Comparison of ENCODE assay signal across 26 cellular contexts in genomic region chr18:22541232-22541631, GRCh38.
"Had no signal": no experiment of that assay in that cellular context is flagged by ENCODE, and none has a peak within 500 bp of the region (broad histone marks: within the 10 kb centered on the region; RNA-seq: fewer than 3 reads in every experiment).

No MANE protein-coding gene starts in this region.

- H3K27ac ChIP-seq: body of pancreas, dorsolateral prefrontal cortex, WERI-Rb-1 had no signal

- DNase-seq: activated B cell treated with CpG ODN at 0.5 μM for 24 hours; activated CD4-positive, alpha-beta T cell treated with anti-CD3 and anti-CD28 coated beads for 48 hours; activated CD4-positive, alpha-beta T cell treated with anti-CD3 and anti-CD28 coated beads, Interleukin-2, amount 50 U/mL, for 1 hour; activated CD4-positive, alpha-beta T cell treated with anti-CD3 and anti-CD28 coated beads, Interleukin-2, amount 50 U/mL, for 48 hours; activated CD8-positive, alpha-beta memory T cell treated with anti-CD3 and anti-CD28 coated beads for 24 hours; activated CD8-positive, alpha-beta T cell treated with anti-CD3 and anti-CD28 coated beads for 36 hours; activated effector memory CD4-positive, alpha-beta T cell treated with Interleukin-2 at 50 U/mL for 16 hours; activated gamma-delta T cell treated with Interleukin-2 at 50 U/mL for 16 hours; activated naive CD4-positive, alpha-beta T cell treated with anti-CD3 and anti-CD28 coated beads, Interleukin-2, amount 50 U/mL, for 16 hours; activated naive CD4-positive, alpha-beta T cell treated with Interleukin-2 at 50 U/mL for 16 hours; activated T-cell treated with anti-CD3 and anti-CD28 coated beads, Interleukin-2, amount 50 U/mL, for 4 hours; amniotic stem cell; aorta; body of pancreas; caudate nucleus; dorsolateral prefrontal cortex; effector memory CD4-positive, alpha-beta T cell; endodermal cell; foreskin fibroblast; head of caudate nucleus; T-helper 17 cell; T1000; WERI-Rb-1 had no signal

- H3K4me1 ChIP-seq: body of pancreas had no signal

- H3K27me3 ChIP-seq: body of pancreas had no signal

- ATAC-seq: activated CD4-positive, CD25-positive, alpha-beta regulatory T cell treated with anti-CD3 and anti-CD28 coated beads, Interleukin-2, amount 50 U/mL, for 24 hours; activated CD8-positive, alpha-beta T cell treated with anti-CD3 and anti-CD28 coated beads for 36 hours; activated T-cell treated with anti-CD3 and anti-CD28 coated beads, Interleukin-2, amount 50 U/mL, for 4 hours; activated T-helper 17 cell treated with anti-CD3 and anti-CD28 coated beads, Interleukin-2, amount 50 U/mL, for 72 hours; body of pancreas; esophagus mucosa; T-helper 17 cell had no signal

- H3K9me3 ChIP-seq: body of pancreas had no signal

- H3K36me3 ChIP-seq: WERI-Rb-1 had no signal

- H3K4me3 ChIP-seq: body of pancreas, dorsolateral prefrontal cortex had no signal
